In the genomic region with DNA sequence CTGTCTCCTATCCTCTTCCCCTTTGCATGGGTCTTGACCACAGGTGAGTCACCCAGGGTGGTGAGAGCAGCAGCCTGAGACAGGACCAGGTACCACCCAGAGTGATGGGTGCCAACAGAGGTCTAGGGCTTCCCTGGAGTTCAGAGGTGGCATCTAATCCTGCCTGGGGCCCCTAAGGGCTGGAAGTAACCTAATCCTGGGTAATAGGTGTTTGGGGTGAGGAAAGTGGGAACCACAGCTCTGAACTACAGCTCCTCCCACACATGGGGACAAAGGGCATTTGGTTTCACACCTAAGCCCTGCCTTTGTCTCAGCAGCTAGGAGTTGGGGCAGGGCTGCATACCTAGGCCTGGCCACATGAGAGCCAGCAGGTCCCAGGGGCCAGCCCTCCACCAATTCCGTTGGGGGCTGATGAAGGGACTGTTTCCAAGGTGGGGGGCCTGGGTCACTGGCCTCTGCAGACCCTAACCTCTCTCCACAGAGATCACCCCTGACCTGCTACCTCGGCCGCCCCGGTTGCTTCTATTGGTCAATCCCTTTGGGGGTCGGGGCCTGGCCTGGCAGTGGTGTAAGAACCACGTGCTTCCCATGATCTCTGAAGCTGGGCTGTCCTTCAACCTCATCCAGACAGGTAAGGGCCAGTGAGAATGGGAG, we compare ENCODE assay signal across 12 cellular contexts. TPM values are rescaled to one million over a fixed set of nuclear protein-coding genes. Genes with fewer than 3 reads are reported as not detected.
DNase-seq lines count a peak whose midpoint lies in the region; ATAC-seq, FAIRE-seq and TF ChIP-seq lines count a peak whose summit lies in the region.
"Had no signal": no experiment of that assay in that cellular context is flagged by ENCODE, and none has a peak within 500 bp of the region (broad histone marks: within the 10 kb centered on the region; RNA-seq: fewer than 3 reads in every experiment).

No MANE protein-coding gene starts in this region.

- BruUV-seq in Caco-2 (replicated peaks; lab: Mats Ljungman, UMichigan) = no TSS peak

- DNase-seq in Caco-2 (peak; percentile 81 to 85), amniotic epithelial cell (ENCODE audit: low read depth) (peak; percentile 48), nephron progenitor cell (no peak), GM10248 (ENCODE audit: extremely low spot score) (no peak), frontal cortex (ENCODE audit: low spot score in 2 of 2) (no peak)
- DNase-seq in effector memory CD4-positive, alpha-beta T cell = no peak
- DNase-seq: NCI-H2227 treated with DMSO at 0.1 percent for 48 hours; stimulated activated CD4-positive, alpha-beta T cell treated with anti-CD3 and anti-CD28 coated beads, Interleukin-4, amount 100 ng/mL, for 1 hour had no signal

- peak overlapping the region; percentile 79 for H3K27ac Mint-ChIP-seq in Caco-2 (ENCODE audit: unreplicated experiment)
- no peak overlapping the region for H3K27ac Mint-ChIP-seq in nephron progenitor cell

- H3K4me1 ChIP-seq in Caco-2 = peaks cover 54% of the 10 kb centered on the region
- H3K4me1 ChIP-seq in HUES48 (ENCODE audit: control insufficient read depth, insufficient read depth, low read length) = peaks cover 30% of the 10 kb centered on the region
- H3K4me1 ChIP-seq in effector memory CD4-positive, alpha-beta T cell (ENCODE audit: control insufficient read depth, insufficient read depth, low read length, poor library complexity, severe bottlenecking) = peaks cover 24% of the 10 kb centered on the region

- H3K36me3 ChIP-seq in Caco-2 (ENCODE audit: control insufficient read depth, insufficient read depth, low read length) (peaks cover 1% of the 10 kb centered on the region; the same call in 1 of the 2 replicates), HUES48 (ENCODE audit: control insufficient read depth, insufficient read depth, low read length) (peaks cover 17% of the 10 kb centered on the region; the same call in 1 of the 2 replicates)
- peaks cover 26% of the 10 kb centered on the region for H3K36me3 ChIP-seq in effector memory CD4-positive, alpha-beta T cell (ENCODE audit: control insufficient read depth, insufficient read depth, low read length)

- H3K27ac ChIP-seq in HUES48 (ENCODE audit: low read depth, low read length) = peak overlapping the region; percentile 66
- H3K27ac ChIP-seq in effector memory CD4-positive, alpha-beta T cell (ENCODE audit: insufficient read depth, low read length, poor library complexity, severe bottlenecking) = no peak overlapping the region
- H3K27ac ChIP-seq: ascending aorta had no signal

- no peaks in the 10 kb centered on the region for H3K9me3 ChIP-seq in Caco-2
- H3K9me3 ChIP-seq in HUES48 (ENCODE audit: control insufficient read depth, insufficient read depth, low read length) = no peaks in the 10 kb centered on the region
- H3K9me3 ChIP-seq in effector memory CD4-positive, alpha-beta T cell (ENCODE audit: control insufficient read depth, low read length) = no peaks in the 10 kb centered on the region
- H3K9me3 ChIP-seq: ascending aorta had no signal

- H3K4me1 Mint-ChIP-seq in Caco-2 (ENCODE audit: low read depth, unreplicated experiment) = peaks cover 36% of the 10 kb centered on the region
- peaks cover 72% of the 10 kb centered on the region for H3K4me1 Mint-ChIP-seq in nephron progenitor cell

- no peaks in the 10 kb centered on the region for H3K27me3 Mint-ChIP-seq in Caco-2 (ENCODE audit: insufficient read depth, unreplicated experiment)
- H3K27me3 Mint-ChIP-seq in nephron progenitor cell (ENCODE audit: low read depth, poor library complexity) = no peaks in the 10 kb centered on the region

- H3K9ac ChIP-seq in HUES48 (ENCODE audit: low read depth, low read length) = no peak overlapping the region

- H3K4me3 ChIP-seq in Caco-2 (ENCODE audit: low read depth, low read length) = no peak overlapping the region
- no peak overlapping the region for H3K4me3 ChIP-seq in HUES48 (ENCODE audit: low read depth, low read length)
- no peak overlapping the region for H3K4me3 ChIP-seq in effector memory CD4-positive, alpha-beta T cell (ENCODE audit: insufficient read depth, low read depth, low read length, poor library complexity, severe bottlenecking)
- H3K4me3 ChIP-seq: ascending aorta had no signal

- no peaks in the 10 kb centered on the region for H3K9me3 Mint-ChIP-seq in Caco-2 (ENCODE audit: unreplicated experiment)
- H3K9me3 Mint-ChIP-seq in nephron progenitor cell = no peaks in the 10 kb centered on the region

- intact Hi-C loops in Caco-2 (cut with micrococcal nuclease; ENCODE audit: unreplicated experiment) = no loop called here

- ATAC-seq in HG02973 (IDR thresholded peaks at IDR 0.05; ENCODE audit: unreplicated experiment) = no peak

- H3K4me3 Mint-ChIP-seq in Caco-2 (ENCODE audit: unreplicated experiment) = peak overlapping the region; percentile 56
- peak overlapping the region; percentile 36 for H3K4me3 Mint-ChIP-seq in nephron progenitor cell

- H3K36me3 Mint-ChIP-seq in Caco-2 (ENCODE audit: insufficient read depth, unreplicated experiment) = peaks cover 88% of the 10 kb centered on the region
- H3K36me3 Mint-ChIP-seq in nephron progenitor cell (ENCODE audit: low read depth) = no peaks in the 10 kb centered on the region

- TF ChIP-seq CTCF in Caco-2 (IDR thresholded peaks at IDR 0.05; ENCODE audit: insufficient read depth in 1 of 2, low read depth in 1 of 2, low read length in 1 of 2, severe bottlenecking in 1 of 2, unreplicated experiment in 1 of 2) (no peak), nephron progenitor cell (IDR thresholded peaks at IDR 0.05) (no peak), GM10248 (IDR thresholded peaks at IDR 0.05; ENCODE audit: control extremely low read depth, extremely low read depth, low read depth, missing control alignments) (no peak)

- H3K27me3 ChIP-seq in Caco-2 (replicated peaks; ENCODE audit: control insufficient read depth, insufficient read depth, low read length) (no peaks in the 10 kb centered on the region), HUES48 (ENCODE audit: control insufficient read depth, insufficient read depth, low read length) (no peaks in the 10 kb centered on the region)
- H3K27me3 ChIP-seq in effector memory CD4-positive, alpha-beta T cell (replicated peaks; ENCODE audit: control insufficient read depth, insufficient read depth, low read length, poor library complexity, severe bottlenecking) = no peaks in the 10 kb centered on the region
- H3K27me3 ChIP-seq: ascending aorta had no signal

- FAIRE-seq in frontal cortex (lab: Jason Lieb, UNC) = no peak

- CTCF ChIA-PET in Caco-2 (lab: Charles Lee) (interaction anchor here (0.6 to 0.9 kb wide), 3 partner anchors 13 to 112 kb away, joined by 3 to 9 read pairs (median 3); partner anchors contain the start of gene FAM83E), GM10248 (lab: Yijun Ruan, JAX) (interaction anchor here (1.2 to 1.4 kb wide), 2 partner anchors 112 to 138 kb away, joined by 3 read pairs; no protein-coding TSS in a partner anchor)

- POLR2A ChIA-PET in Caco-2 (lab: Charles Lee) = interaction anchor here (0.5 to 0.7 kb wide), 3 partner anchors 8 to 369 kb away, joined by 4 to 11 read pairs (median 6); partner anchors contain the start of genes RPL18 and SPHK2
- POLR2A ChIA-PET in GM10248 (lab: Yijun Ruan, JAX) = no interaction called here

RNA-seq across cellular contexts. Expression of gene SPHK2, which starts 8.0 kb away (rescaled TPM):
- total RNA-seq in Caco-2 (2022) (134 and 140 TPM in 2 replicates), frontal cortex (6.9 TPM)

RNA-seq across cellular contexts. Expression of gene RPL18, which starts 8.4 kb away (rescaled TPM):
- total RNA-seq in Caco-2 (2022) (1,812 and 1,896 TPM in 2 replicates), frontal cortex (1,742 TPM)

RNA-seq across cellular contexts. Expression of gene DBP, which starts 9.8 kb away (rescaled TPM):
- total RNA-seq in Caco-2 (2022) (17.4 and 17.7 TPM in 2 replicates), frontal cortex (4.9 TPM)

RNA-seq across cellular contexts. Expression of gene FAM83E, which starts 12.5 kb away (rescaled TPM):
- 5.8 and 6.8 TPM in 2 replicates for total RNA-seq in Caco-2 (2022)
- 0.41 TPM for total RNA-seq in frontal cortex
- total RNA-seq: ascending aorta, temporal lobe had no signal

RNA-seq across cellular contexts. Expression of gene CA11, which starts 18.6 kb away (rescaled TPM):
- total RNA-seq in Caco-2 (2022) (10.5 and 15.9 TPM in 2 replicates), frontal cortex (12.6 TPM)
- total RNA-seq: ascending aorta had no signal

Comparison
In these comparisons a context has a peak if more than half of its experiments do, and no peak if none do; other contexts are left out.
1. DNase-seq: peak in Caco-2 (2 of 2) and amniotic epithelial cell (single experiment); none in nephron progenitor cell (single experiment), GM10248 (single experiment), frontal cortex (0 of 2) and effector memory CD4-positive, alpha-beta T cell (0 of 3).
2. RNA of gene SPHK2, which starts 8.0 kb away (total RNA-seq): 134 to 140 TPM in Caco-2; 6.9 TPM in frontal cortex (single experiment); every median in the first group is over 10 times any median in the second.